In the genomic region with DNA sequence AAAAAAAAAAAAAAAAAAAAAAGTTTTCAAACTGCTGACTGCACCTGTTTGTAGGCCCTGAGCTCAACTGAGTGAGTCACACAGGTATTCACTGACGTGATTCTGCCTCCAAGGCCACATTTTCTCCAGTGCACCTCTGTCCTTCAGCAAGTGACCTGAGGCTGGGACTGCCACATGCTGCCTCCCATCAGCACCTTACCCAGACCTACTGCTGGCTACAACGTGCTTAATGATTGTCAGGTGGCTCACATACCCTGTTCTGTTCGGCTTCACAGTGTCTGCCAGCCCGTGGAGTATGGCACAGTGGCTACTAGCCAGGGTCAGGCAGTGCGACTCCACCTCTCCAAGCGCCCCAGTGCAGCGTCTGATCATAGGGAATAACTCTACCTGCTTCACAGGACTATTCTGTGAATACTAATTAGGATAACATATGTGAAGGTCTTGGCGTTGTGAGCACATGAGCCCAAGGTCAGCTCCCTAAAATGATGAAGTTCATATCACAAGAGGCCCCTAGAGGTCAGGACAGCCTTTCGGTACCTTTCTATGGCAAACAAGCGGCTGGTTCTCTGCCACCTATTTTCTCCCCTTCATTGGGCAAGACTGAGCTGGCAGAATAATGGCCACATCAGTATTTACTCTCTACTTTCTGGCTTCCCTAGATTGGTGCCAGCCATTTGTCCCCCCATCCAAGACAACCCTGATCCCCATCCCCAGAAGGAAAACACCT, we compare ENCODE assay signal across 8 cellular contexts. TPM values are rescaled to one million over a fixed set of nuclear protein-coding genes. Genes with fewer than 3 reads are reported as not detected.
DNase-seq lines count a peak whose midpoint lies in the region; ATAC-seq and TF ChIP-seq lines count a peak whose summit lies in the region.

No MANE protein-coding gene starts in this region.

- peak in 1 of 2 donors; percentile 34 for TF ChIP-seq POLR2A in Peyer's patch (IDR thresholded peaks at IDR 0.05)
- no peak for TF ChIP-seq POLR2A in spleen (IDR thresholded peaks at IDR 0.05)

- peaks cover 0 to 19% (median 3%) of the 10 kb centered on the region in 4 donors for H3K4me1 ChIP-seq in Peyer's patch
- peaks cover 12% of the 10 kb centered on the region for H3K4me1 ChIP-seq in right cardiac atrium (ENCODE audit: control insufficient read depth, insufficient read depth, low read length)
- H3K4me1 ChIP-seq in spleen: peaks cover 0 to 43% (median 13%) of the 10 kb centered on the region in 6 donors

- H3K27me3 Mint-ChIP-seq in T-helper 2 cell treated with Interferon-gamma antibody and Interleukin-4, amounts not matched to agents 5 μg/mL and 100 μg/mL, for 36 hours (ENCODE audit: low read depth): peaks cover 6% of the 10 kb centered on the region

- H3K9me3 Mint-ChIP-seq in T-helper 2 cell treated with Interferon-gamma antibody and Interleukin-4, amounts not matched to agents 5 μg/mL and 100 μg/mL, for 36 hours: no peaks in the 10 kb centered on the region

- no peaks in the 10 kb centered on the region for H3K36me3 ChIP-seq in Peyer's patch
- no peaks in the 10 kb centered on the region for H3K36me3 ChIP-seq in spleen

- 77% methylated on average over 10 of the region's 10 CpGs for WGBS in right cardiac atrium
- 70 to 86% (median 83%) methylated on average over 10 of the region's 10 CpGs for WGBS in spleen, 5 donors

- H3K9me3 ChIP-seq in Peyer's patch (no peaks in the 10 kb centered on the region), right cardiac atrium (ENCODE audit: control insufficient read depth, low read length) (no peaks in the 10 kb centered on the region), spleen (no peaks in the 10 kb centered on the region)

- ATAC-seq in right cardiac atrium (no peak), HG02870 (IDR thresholded peaks at IDR 0.05; ENCODE audit: unreplicated experiment) (no peak)

- H3K27ac Mint-ChIP-seq in T-helper 2 cell treated with Interferon-gamma antibody and Interleukin-4, amounts not matched to agents 5 μg/mL and 100 μg/mL, for 36 hours: no peak overlapping the region

- peak overlapping the region in 2 of 4 donors; percentile 87 to 88 for H3K27ac ChIP-seq in Peyer's patch
- peak overlapping the region; percentile 9 for H3K27ac ChIP-seq in right cardiac atrium (ENCODE audit: low read length)
- no peak overlapping the region for H3K27ac ChIP-seq in spleen

- DNase-seq in stimulated activated CD4-positive, alpha-beta T cell treated with anti-CD3 and anti-CD28 coated beads, Interleukin-15, amount 100 ng/mL, for 24 hours: peak; percentile 9
- no peak for DNase-seq in stimulated activated CD4-positive, alpha-beta T cell treated with anti-CD3 and anti-CD28 coated beads, Interleukin-12 subunit alpha, Interleukin-12 subunit beta, amount 100 ng/mL, for 4 hours
- peak in 2 of 3 donors; percentile 72 to 73 for DNase-seq in Peyer's patch
- no peak for DNase-seq in right cardiac atrium
- no peak for DNase-seq in spleen
- no peak for DNase-seq in T1000 (lab: John Stamatoyannopoulos, UW)
- no peak for DNase-seq in T-helper 2 cell treated with Interferon-gamma antibody and Interleukin-4, amounts not matched to agents 5 μg/mL and 100 μg/mL, for 36 hours (ENCODE audit: low spot score)

- H3K4me3 Mint-ChIP-seq in T-helper 2 cell treated with Interferon-gamma antibody and Interleukin-4, amounts not matched to agents 5 μg/mL and 100 μg/mL, for 36 hours: no peak overlapping the region

- intact Hi-C loops in right cardiac atrium (cut with DNase I): loop anchor here in 1 of 4 donors (10.0 kb wide), 1 partner anchor 52 kb away; no protein-coding TSS in a partner anchor
- intact Hi-C loops in spleen (cut with DNase I; ENCODE audit: low total_unique reads): no loop called here

- no peaks in the 10 kb centered on the region for H3K4me1 Mint-ChIP-seq in T-helper 2 cell treated with Interferon-gamma antibody and Interleukin-4, amounts not matched to agents 5 μg/mL and 100 μg/mL, for 36 hours (ENCODE audit: low read depth)

- no peaks in the 10 kb centered on the region for H3K36me3 Mint-ChIP-seq in T-helper 2 cell treated with Interferon-gamma antibody and Interleukin-4, amounts not matched to agents 5 μg/mL and 100 μg/mL, for 36 hours (ENCODE audit: low read depth)

- TF ChIP-seq CTCF in Peyer's patch (IDR thresholded peaks at IDR 0.05) (peak in 4 of 6 experiments; percentile 8 to 58 (median 45)), spleen (IDR thresholded peaks at IDR 0.05 in 8 of 11, conservative IDR thresholded peaks at IDR 0.05 in 3 of 11) (no peak)

- no peak overlapping the region for H3K4me3 ChIP-seq in Peyer's patch
- no peak overlapping the region for H3K4me3 ChIP-seq in right cardiac atrium (ENCODE audit: low read length)
- H3K4me3 ChIP-seq in spleen: no peak overlapping the region

- H3K27me3 ChIP-seq in Peyer's patch: no peaks in the 10 kb centered on the region
- no peaks in the 10 kb centered on the region for H3K27me3 ChIP-seq in right cardiac atrium (ENCODE audit: control insufficient read depth, insufficient read depth)
- peaks cover 0 to 4% (median 0%) of the 10 kb centered on the region in 7 donors for H3K27me3 ChIP-seq in spleen (replicated peaks in 1 of 7)

RNA-seq across cellular contexts. Expression of a gene that starts 28.1 kb away (rescaled TPM):
- total RNA-seq in Peyer's patch (10 to 100 TPM in 3 of 4 donors, 1 to 10 TPM in 1; 8.2 to 51.2 (median 20.5) TPM), right cardiac atrium (1 to 10 TPM; 2.1 to 6.9 (median 2.9) TPM), spleen (10 to 100 TPM in 6 of 7 donors, 1 to 10 TPM in 1; 6.0 to 22.8 (median 13.5) TPM)
- polyA plus RNA-seq in right cardiac atrium (12.9 TPM), spleen (10 to 100 TPM in 1 of 3 donors, 1 to 10 TPM in 2; 6.1 to 13.4 (median 6.8) TPM)

Comparison
In these comparisons a context has a peak if more than half of its experiments do, and no peak if none do; other contexts are left out.
1. DNase-seq: peak in stimulated activated CD4-positive, alpha-beta T cell treated with anti-CD3 and anti-CD28 coated beads, Interleukin-15, amount 100 ng/mL, for 24 hours (single experiment) and Peyer's patch (2 of 3); none in stimulated activated CD4-positive, alpha-beta T cell treated with anti-CD3 and anti-CD28 coated beads, Interleukin-12 subunit alpha, Interleukin-12 subunit beta, amount 100 ng/mL, for 4 hours (single experiment), right cardiac atrium (0 of 3), spleen (single experiment), T1000 (single experiment) and T-helper 2 cell treated with Interferon-gamma antibody and Interleukin-4, amounts not matched to agents 5 μg/mL and 100 μg/mL, for 36 hours (single experiment).
2. CTCF ChIP-seq: peak in Peyer's patch (4 of 6); none in spleen (0 of 11).